ENCODE assay signal across 8 cellular contexts in the genomic region with DNA sequence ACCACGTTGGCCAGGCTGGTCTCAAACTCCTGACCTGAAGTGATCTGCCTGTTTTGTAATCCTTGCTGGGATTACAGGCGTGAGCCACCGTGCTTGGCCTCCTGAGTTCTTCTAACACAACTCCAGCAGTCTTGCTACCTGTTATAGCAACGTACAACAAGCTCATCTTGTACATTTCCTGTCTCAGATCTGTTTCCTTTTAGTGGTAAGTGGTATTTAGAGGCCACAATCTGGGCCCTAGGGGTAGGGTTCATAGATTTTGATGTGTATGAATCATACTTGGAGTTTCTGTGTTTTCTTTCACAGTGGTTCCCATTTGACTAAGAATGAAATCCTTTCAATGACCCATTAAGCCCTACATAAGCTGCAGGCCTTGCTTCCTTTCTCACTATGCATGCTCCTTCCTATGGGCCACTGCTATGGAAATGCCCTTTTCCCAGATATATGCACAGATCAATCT. TPM values are rescaled to one million over a fixed set of nuclear protein-coding genes. Genes with fewer than 3 reads are reported as not detected.
DNase-seq lines count a peak whose midpoint lies in the region; ATAC-seq and TF ChIP-seq lines count a peak whose summit lies in the region.

No MANE protein-coding gene starts in this region.

- H3K27ac Mint-ChIP-seq in activated naive CD8-positive, alpha-beta T cell treated with anti-CD3 and anti-CD28 coated beads for 36 hours, result peak overlapping the region; percentile 98
- peak overlapping the region; percentile 87 to 88 for H3K27ac Mint-ChIP-seq in natural killer cell

- H3K9me3 Mint-ChIP-seq in activated naive CD8-positive, alpha-beta T cell treated with anti-CD3 and anti-CD28 coated beads for 36 hours, result no peaks in the 10 kb centered on the region
- no peaks in the 10 kb centered on the region for H3K9me3 Mint-ChIP-seq in natural killer cell

- H3K4me3 Mint-ChIP-seq in activated naive CD8-positive, alpha-beta T cell treated with anti-CD3 and anti-CD28 coated beads for 36 hours, result peak overlapping the region; percentile 75
- peak overlapping the region; percentile 73 for H3K4me3 Mint-ChIP-seq in natural killer cell

- no peaks in the 10 kb centered on the region for H3K27me3 Mint-ChIP-seq in activated naive CD8-positive, alpha-beta T cell treated with anti-CD3 and anti-CD28 coated beads for 36 hours
- no peaks in the 10 kb centered on the region for H3K27me3 Mint-ChIP-seq in natural killer cell (ENCODE audit: low read depth in 2 of 2)

- no peak for TF ChIP-seq CTCF in natural killer cell (IDR thresholded peaks at IDR 0.05)

- peaks cover 30% of the 10 kb centered on the region for H3K36me3 Mint-ChIP-seq in activated naive CD8-positive, alpha-beta T cell treated with anti-CD3 and anti-CD28 coated beads for 36 hours
- H3K36me3 Mint-ChIP-seq in natural killer cell, result no peaks in the 10 kb centered on the region

- H3K4me1 Mint-ChIP-seq in activated naive CD8-positive, alpha-beta T cell treated with anti-CD3 and anti-CD28 coated beads for 36 hours, result peaks cover 52% of the 10 kb centered on the region
- peaks cover 47 to 53% of the 10 kb centered on the region in 2 donors for H3K4me1 Mint-ChIP-seq in natural killer cell

- DNase-seq in left cardiac atrium, result no peak
- DNase-seq in left ventricle myocardium superior, result no peak
- DNase-seq in RPMI7951 (ENCODE audit: low read depth), result peak; percentile 87
- peak; percentile 52 for DNase-seq in activated naive CD8-positive, alpha-beta T cell treated with anti-CD3 and anti-CD28 coated beads for 36 hours
- DNase-seq in natural killer cell, result peak; percentile 26
- no peak for DNase-seq in posterior cingulate gyrus
- no peak for DNase-seq in cerebellar nuclear complex (lab: John Stamatoyannopoulos, UW)

- peak; percentile 9 to 42 for ATAC-seq in left cardiac atrium
- no peak for ATAC-seq in left ventricle myocardium superior
- ATAC-seq in HG03060 (IDR thresholded peaks at IDR 0.05; ENCODE audit: low read depth, unreplicated experiment), result peak; percentile 96
- ATAC-seq in natural killer cell, result peak; percentile 88 to 95 (median 93)

- intact Hi-C loops in left cardiac atrium (cut with DNase I) (no loop called here), left ventricle myocardium superior (cut with micrococcal nuclease) (no loop called here), natural killer cell (cut with micrococcal nuclease) (loop anchor here (10.0 kb wide), 2 partner anchors 135 to 315 kb away; no protein-coding TSS in a partner anchor), posterior cingulate gyrus (cut with DNase I) (no loop called here)

RNA-seq across cellular contexts. Expression of a gene that starts 27.1 kb away (rescaled TPM):
- total RNA-seq in left cardiac atrium, result 10 to 100 TPM; 48.7 to 84.9 TPM
- 62.2 TPM for total RNA-seq in left ventricle myocardium superior
- total RNA-seq in RPMI7951 (2014; rRNA removed; shearing (Covaris generic)), result 74.5 and 80.5 TPM in 2 replicates
- total RNA-seq in activated naive CD8-positive, alpha-beta T cell treated with anti-CD3 and anti-CD28 coated beads for 36 hours, result 100 to 1,000 TPM; 271 to 278 TPM
- total RNA-seq in natural killer cell, result 10 to 100 TPM; 65.8 to 99.1 (median 80.9) TPM

Comparison
In these comparisons a context has a peak if more than half of its experiments do, and no peak if none do; other contexts are left out.
1. DNase-seq: peak in RPMI7951 (single experiment), activated naive CD8-positive, alpha-beta T cell treated with anti-CD3 and anti-CD28 coated beads for 36 hours (single experiment) and natural killer cell (single experiment); none in left cardiac atrium (single experiment), left ventricle myocardium superior (single experiment), posterior cingulate gyrus (0 of 10) and cerebellar nuclear complex (0 of 2).